Comparison of ENCODE assay signal across 16 cellular contexts in genomic region chr10:60594476-60595051, GRCh38.
A peak's percentile ranks its signal among the peaks of the same experiment; 100 is the strongest.
DNase-seq lines count a peak whose midpoint lies in the region; ATAC-seq and TF ChIP-seq lines count a peak whose summit lies in the region.
"Had no signal": no experiment of that assay in that cellular context is flagged by ENCODE, and none has a peak within 500 bp of the region (broad histone marks: within the 10 kb centered on the region; RNA-seq: fewer than 3 reads in every experiment).

No MANE protein-coding gene starts in this region.

- peaks cover 14% of the 10 kb centered on the region for H3K4me1 Mint-ChIP-seq in activated T-cell treated with anti-CD3 and anti-CD28 coated beads, Interleukin-2, amount 50 U/mL, for 4 hours (ENCODE audit: low read depth)
- H3K4me1 Mint-ChIP-seq in neural progenitor cell, result peaks cover 26% of the 10 kb centered on the region

- no peaks in the 10 kb centered on the region for H3F3A ChIP-seq in neural progenitor cell (ENCODE audit: low read depth)

- intact Hi-C loops in left cardiac atrium (cut with DNase I), result no loop called here

- H3K4me3 ChIP-seq in cardiac fibroblast (replicated peaks in 1 of 2; ENCODE audit: low read depth in 2 of 2, low read length in 2 of 2), result no peak overlapping the region
- H3K4me3 ChIP-seq in neural progenitor cell, result no peak overlapping the region
- H3K4me3 ChIP-seq: ascending aorta, PC-9 had no signal

- no peaks in the 10 kb centered on the region for H3K79me2 ChIP-seq in neural progenitor cell (ENCODE audit: low read depth)

- H3K36me3 Mint-ChIP-seq in activated T-cell treated with anti-CD3 and anti-CD28 coated beads, Interleukin-2, amount 50 U/mL, for 4 hours (ENCODE audit: insufficient read depth), result peaks cover 9% of the 10 kb centered on the region
- no peaks in the 10 kb centered on the region for H3K36me3 Mint-ChIP-seq in neural progenitor cell
- H3K36me3 Mint-ChIP-seq: activated CD8-positive, alpha-beta memory T cell treated with anti-CD3 and anti-CD28 coated beads, Interleukin-2, amount 10 ng/mL, durations not matched to agents 7 days and 5 days had no signal

- TF ChIP-seq CTCF in cardiac fibroblast (IDR thresholded peaks at IDR 0.05; ENCODE audit: low read depth, low read length) (peak; percentile 45), neural progenitor cell (IDR thresholded peaks at IDR 0.05) (peak; percentile 29)

- H3K4me1 ChIP-seq in neural progenitor cell, result no peaks in the 10 kb centered on the region
- H3K4me1 ChIP-seq: ascending aorta had no signal

- no peaks in the 10 kb centered on the region for H3K36me3 ChIP-seq in neural progenitor cell
- H3K36me3 ChIP-seq: ascending aorta, neutrophil had no signal

- H4K20me1 ChIP-seq in neural progenitor cell (ENCODE audit: low read depth), result no peaks in the 10 kb centered on the region

- H3K4me3 Mint-ChIP-seq in activated T-cell treated with anti-CD3 and anti-CD28 coated beads, Interleukin-2, amount 50 U/mL, for 4 hours, result no peak overlapping the region
- no peak overlapping the region for H3K4me3 Mint-ChIP-seq in neural progenitor cell
- H3K4me3 Mint-ChIP-seq: activated CD8-positive, alpha-beta memory T cell treated with anti-CD3 and anti-CD28 coated beads, Interleukin-2, amount 10 ng/mL, durations not matched to agents 7 days and 5 days had no signal

- H3K4me2 ChIP-seq in neural progenitor cell, result no peak overlapping the region
- H3K4me2 ChIP-seq: PC-9 had no signal

- DNase-seq in activated T-cell treated with anti-CD3 and anti-CD28 coated beads, Interleukin-2, amount 50 U/mL, for 4 hours, result no peak
- DNase-seq in activated T-cell treated with anti-CD3 and anti-CD28 coated beads, Interleukin-2, amount 50 U/mL, for 1 hour, result no peak
- DNase-seq in cardiac fibroblast (ENCODE audit: low read depth in 2 of 2) (peak in 1 of 2 donors; percentile 36), neural progenitor cell (ENCODE audit: low spot score) (peak; percentile 19), foreskin melanocyte (no peak), NCI-H187 (lab: John Stamatoyannopoulos, UW) (no peak), left cardiac atrium (no peak)
- DNase-seq: activated CD8-positive, alpha-beta memory T cell treated with anti-CD3 and anti-CD28 coated beads, Interleukin-2, amount 10 ng/mL, durations not matched to agents 7 days and 5 days; left ventricle myocardium superior; NCI-H2029; PC-9; T-helper 9 cell had no signal

- H3K27ac Mint-ChIP-seq in neural progenitor cell, result peak overlapping the region; percentile 24
- H3K27ac Mint-ChIP-seq: activated CD8-positive, alpha-beta memory T cell treated with anti-CD3 and anti-CD28 coated beads, Interleukin-2, amount 10 ng/mL, durations not matched to agents 7 days and 5 days had no signal

- H2AFZ ChIP-seq in neural progenitor cell (replicated peaks), result no peak overlapping the region
- H2AFZ ChIP-seq: PC-9 had no signal

- no peaks in the 10 kb centered on the region for H3K9me3 Mint-ChIP-seq in activated T-cell treated with anti-CD3 and anti-CD28 coated beads, Interleukin-2, amount 50 U/mL, for 4 hours
- H3K9me3 Mint-ChIP-seq in neural progenitor cell, result no peaks in the 10 kb centered on the region

- no peaks in the 10 kb centered on the region for H3K9me3 ChIP-seq in neural progenitor cell (ENCODE audit: low read depth)
- H3K9me3 ChIP-seq: ascending aorta, neutrophil had no signal

- H3K27me3 Mint-ChIP-seq in activated T-cell treated with anti-CD3 and anti-CD28 coated beads, Interleukin-2, amount 50 U/mL, for 4 hours (ENCODE audit: low read depth), result no peaks in the 10 kb centered on the region
- no peaks in the 10 kb centered on the region for H3K27me3 Mint-ChIP-seq in neural progenitor cell (ENCODE audit: insufficient read depth, low read depth)

- H3K9ac ChIP-seq in neural progenitor cell, result no peak overlapping the region

- H3K27me3 ChIP-seq in neural progenitor cell, result no peaks in the 10 kb centered on the region
- H3K27me3 ChIP-seq: ascending aorta, neutrophil had no signal

- no peak overlapping the region for H3K27ac ChIP-seq in neural progenitor cell
- H3K27ac ChIP-seq: ascending aorta, neutrophil, PC-9 had no signal

- peak; percentile 73 to 75 for ATAC-seq in activated T-cell treated with anti-CD3 and anti-CD28 coated beads, Interleukin-2, amount 50 U/mL, for 4 hours
- ATAC-seq in HG03521 (IDR thresholded peaks at IDR 0.05; ENCODE audit: unreplicated experiment) (peak; percentile 62), left cardiac atrium (no peak)
- ATAC-seq: activated CD8-positive, alpha-beta memory T cell treated with anti-CD3 and anti-CD28 coated beads, Interleukin-2, amount 10 ng/mL, durations not matched to agents 7 days and 5 days; esophagus mucosa; left ventricle myocardium superior had no signal

Comparison
In these comparisons a context has a peak if more than half of its experiments do, and no peak if none do; other contexts are left out.
1. ATAC-seq: peak in activated T-cell treated with anti-CD3 and anti-CD28 coated beads, Interleukin-2, amount 50 U/mL, for 4 hours (2 of 2) and HG03521 (single experiment); none in left cardiac atrium (0 of 2).